Comparison of ENCODE assay signal across 18 cellular contexts in the genomic region with DNA sequence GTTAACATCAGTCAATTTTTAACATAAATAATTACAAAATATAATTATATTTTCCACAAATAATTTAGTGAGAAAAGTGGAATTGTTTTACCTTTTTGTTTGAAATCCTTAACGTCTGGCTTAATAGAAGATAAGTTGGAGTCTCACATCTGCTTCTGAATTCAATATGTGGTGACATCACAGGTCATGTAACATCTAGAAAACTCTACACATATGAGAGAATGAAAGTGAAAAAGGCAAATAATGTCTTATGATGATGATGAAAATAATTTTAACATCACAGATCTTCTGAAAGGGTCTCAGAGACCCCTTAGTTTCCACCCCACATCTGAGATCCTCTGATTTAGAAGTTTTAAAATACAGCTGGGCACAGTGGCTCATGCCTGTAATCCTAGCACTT.
DNase-seq lines count a peak whose midpoint lies in the region; ATAC-seq, FAIRE-seq and TF ChIP-seq lines count a peak whose summit lies in the region.
"Had no signal": no experiment of that assay in that cellular context is flagged by ENCODE, and none has a peak within 500 bp of the region (broad histone marks: within the 10 kb centered on the region; RNA-seq: fewer than 3 reads in every experiment).

No MANE protein-coding gene starts in this region.

- H2AFZ ChIP-seq in OCI-LY7 (ENCODE audit: low read length) = no peak overlapping the region

- H3K27ac Mint-ChIP-seq in nephron progenitor cell = peak overlapping the region; percentile 46

- peaks cover 56% of the 10 kb centered on the region for H3K4me1 Mint-ChIP-seq in nephron progenitor cell

- H3K79me2 ChIP-seq in OCI-LY7 (ENCODE audit: insufficient read depth, low read depth, low read length) = no peaks in the 10 kb centered on the region

- TF ChIP-seq CTCF in OCI-LY7 (conservative IDR thresholded peaks at IDR 0.05; ENCODE audit: low read length) = no peak
- TF ChIP-seq CTCF in nephron progenitor cell (IDR thresholded peaks at IDR 0.05) = no peak

- no peak overlapping the region for H3K4me3 Mint-ChIP-seq in nephron progenitor cell

- H3K4me3 ChIP-seq in OCI-LY7 (ENCODE audit: low read depth, low read length, poor library complexity, severe bottlenecking) = no peak overlapping the region

- H3K27me3 Mint-ChIP-seq in nephron progenitor cell (ENCODE audit: low read depth, poor library complexity) = peaks cover 3% of the 10 kb centered on the region

- FAIRE-seq in A204.1 (lab: Jason Lieb, UNC) (peak; percentile 11), GM19239 (lab: Jason Lieb, UNC) (peak; percentile 31)

- H3K4me1 ChIP-seq in OCI-LY7 (ENCODE audit: insufficient read depth, low read length, poor library complexity, severe bottlenecking) = peaks cover 29% of the 10 kb centered on the region

- peaks cover 5% of the 10 kb centered on the region for H3K9me3 Mint-ChIP-seq in nephron progenitor cell

- peaks cover 3% of the 10 kb centered on the region; the same call in 1 of the 2 replicates for H3K9me2 ChIP-seq in OCI-LY7 (ENCODE audit: insufficient read depth, low read length)

- no peak overlapping the region for H3K27ac ChIP-seq in OCI-LY7 (ENCODE audit: low read depth, low read length, poor library complexity, severe bottlenecking)

- no peak for ATAC-seq in GM19324 (IDR thresholded peaks at IDR 0.05; ENCODE audit: low FRiP score, unreplicated experiment)
- ATAC-seq: HCT116, Panc1, SK-N-SH treated with all-trans-retinoic acid at 6 μM for 48 hours had no signal

- no TSS peak for BruUV-seq in OCI-LY7 (replicated peaks; lab: Mats Ljungman, UMichigan)

- POLR2A ChIA-PET in OCI-LY7 (lab: Charles Lee) = interaction anchor here (0.8 to 1.3 kb wide), 2 partner anchors 18 to 28 kb away, joined by 3 read pairs; no protein-coding TSS in a partner anchor

- CTCF ChIA-PET in OCI-LY7 (lab: Charles Lee; ENCODE audit: unreplicated experiment) = no interaction called here

- no peaks in the 10 kb centered on the region for H3K36me3 ChIP-seq in OCI-LY7 (ENCODE audit: insufficient read depth, low read length)

- no peaks in the 10 kb centered on the region for H4K20me1 ChIP-seq in OCI-LY7 (ENCODE audit: insufficient read depth, low read length)

- H3K4me2 ChIP-seq in OCI-LY7 (ENCODE audit: low read length) = 0 out of 2 replicates have a peak overlapping the region, but pooled peaks have one; percentile 59

- peaks cover 13% of the 10 kb centered on the region for H3K36me3 Mint-ChIP-seq in nephron progenitor cell (ENCODE audit: low read depth)

- H3K9me3 ChIP-seq in OCI-LY7 (ENCODE audit: low read length) = no peaks in the 10 kb centered on the region

- intact Hi-C loops in OCI-LY7 (cut with micrococcal nuclease; ENCODE audit: unreplicated experiment) = loop anchor here (2.0 kb wide), 1 partner anchor 14 kb away; no protein-coding TSS in a partner anchor

- DNase-seq in GM19239 (ENCODE audit: insufficient read length, low spot score) (no peak), OCI-LY7 (ENCODE audit: low spot score) (no peak), nephron progenitor cell (no peak)
- DNase-seq in effector CD4-positive, alpha-beta T cell = no peak
- no peak for DNase-seq in stimulated activated naive CD4-positive, alpha-beta T cell (lab: John Stamatoyannopoulos, UW)
- DNase-seq: 8988T; EL; Kasumi-1; NCI-H1417; NCI-H187; NCI-H2107; NCI-H510A; NK-92 treated with Interleukin-12 subunit alpha and Interleukin-12 subunit beta, amount 100 ng/mL, for 24 hours had no signal
